ENCODE assay signal across 17 cellular contexts in genomic region chr13:79432992-79433391, GRCh38.
"Had no signal": no experiment of that assay in that cellular context is flagged by ENCODE, and none has a peak within 500 bp of the region (broad histone marks: within the 10 kb centered on the region; RNA-seq: fewer than 3 reads in every experiment).

No MANE protein-coding gene starts in this region.

- H3K27ac ChIP-seq: esophagus squamous epithelium, gastroesophageal sphincter, neutrophil, right atrium auricular region, suprapubic skin, thyroid gland, vagina had no signal

- DNase-seq: esophagus squamous epithelium; foreskin fibroblast; kidney; left colon; left ventricle myocardium superior; naive thymus-derived CD4-positive, alpha-beta T cell; nephron progenitor cell; small intestine; stimulated activated CD4-positive, alpha-beta T cell treated with anti-CD3 and anti-CD28 coated beads, Interleukin-2, amount 100 ng/mL, for 48 hours; stimulated activated naive CD4-positive, alpha-beta T cell treated with Interleukin-2 at 50 U/mL for 16 hours; thyroid gland had no signal

- H3K27me3 ChIP-seq: esophagus squamous epithelium, gastroesophageal sphincter, neutrophil, right atrium auricular region, suprapubic skin, thyroid gland, vagina had no signal

- H3K36me3 ChIP-seq: esophagus squamous epithelium, gastroesophageal sphincter, neutrophil, right atrium auricular region, suprapubic skin, thyroid gland, vagina had no signal

- H3K9me3 ChIP-seq: esophagus squamous epithelium, gastroesophageal sphincter, neutrophil, right atrium auricular region, suprapubic skin, thyroid gland, vagina had no signal

- ATAC-seq: gastroesophageal sphincter; left colon; left ventricle myocardium superior; naive thymus-derived CD4-positive, alpha-beta T cell had no signal

- H3K4me1 ChIP-seq: esophagus squamous epithelium, gastroesophageal sphincter, right atrium auricular region, suprapubic skin, thyroid gland, vagina had no signal

- FAIRE-seq: kidney, small intestine had no signal

- H3K4me3 ChIP-seq: esophagus squamous epithelium, gastroesophageal sphincter, lung, right atrium auricular region, suprapubic skin, thyroid gland, vagina had no signal
